2 cellular contexts compared by ENCODE assay signal in genomic region chrX:46837543-46838481, GRCh38.
TF ChIP-seq lines count a peak whose summit lies in the region.

No MANE protein-coding gene starts in this region.

TF ChIP-seq in GM23338, 12 proteins besides CTCF, POLR2A, EP300 and RAD21:
- TF ChIP-seq ZNF114 (CRISPR knock-in tag; IDR thresholded peaks at IDR 0.05) (no peak), EZH2phosphoT487 (IDR thresholded peaks at IDR 0.05; ENCODE audit: unreplicated experiment) (no peak), POLR2AphosphoS5 (IDR thresholded peaks at IDR 0.05; ENCODE audit: low read depth) (no peak), ETS1 (IDR thresholded peaks at IDR 0.05) (no peak), ZNF331 (CRISPR knock-in tag; IDR thresholded peaks at IDR 0.05; ENCODE audit: low read depth) (no peak), JUNB (IDR thresholded peaks at IDR 0.05; ENCODE audit: unreplicated experiment) (no peak), CREB1 (CRISPR knock-in tag; IDR thresholded peaks at IDR 0.05; ENCODE audit: low read depth) (no peak), ZNF462 (CRISPR knock-in tag; IDR thresholded peaks at IDR 0.05) (no peak), STAT1 (IDR thresholded peaks at IDR 0.05; ENCODE audit: unreplicated experiment) (no peak)

TF ChIP-seq in H1, 55 proteins besides CTCF, POLR2A, EP300 and RAD21:
- no peak for TF ChIP-seq POLR2AphosphoS5 (IDR thresholded peaks at IDR 0.05; ENCODE audit: low read depth, low read length)
